ENCODE assay signal across 12 cellular contexts in the genomic region with DNA sequence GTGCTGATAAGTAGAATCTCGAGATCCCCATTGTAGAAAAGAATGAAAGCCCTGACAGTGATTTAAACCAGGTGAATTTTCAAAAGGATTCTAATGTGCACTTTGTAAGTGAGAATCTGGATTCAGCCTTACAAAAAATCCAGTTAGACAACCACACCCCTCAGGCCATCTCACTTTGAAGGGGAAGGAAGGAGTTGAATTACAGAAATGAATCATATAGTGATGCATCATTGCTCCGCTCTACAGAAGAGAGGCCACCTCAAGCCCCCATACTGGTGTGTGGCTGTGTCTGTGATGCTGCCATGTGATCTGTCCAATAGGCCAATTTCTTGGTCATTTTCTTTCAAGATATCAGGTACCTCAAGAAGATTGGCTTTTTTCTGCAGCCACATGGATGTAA.
DNase-seq lines count a peak whose midpoint lies in the region; ATAC-seq and TF ChIP-seq lines count a peak whose summit lies in the region.
"Had no signal": no experiment of that assay in that cellular context is flagged by ENCODE, and none has a peak within 500 bp of the region (broad histone marks: within the 10 kb centered on the region; RNA-seq: fewer than 3 reads in every experiment).

No MANE protein-coding gene starts in this region.

- no peak overlapping the region for H3K4me3 Mint-ChIP-seq in activated T-cell treated with anti-CD3 and anti-CD28 coated beads, Interleukin-2, amount 50 U/mL, for 72 hours
- no peak overlapping the region for H3K4me3 Mint-ChIP-seq in progenitor cell of endocrine pancreas (ENCODE audit: low read depth)
- H3K4me3 Mint-ChIP-seq: B cell; dendritic cell treated with granulocyte-macrophage colony-stimulating factor and Interleukin-4, amounts not matched to agents 40 ng/mL and 50 ng/mL, for 4 days had no signal

- H3K4me1 Mint-ChIP-seq in activated T-cell treated with anti-CD3 and anti-CD28 coated beads, Interleukin-2, amount 50 U/mL, for 72 hours (ENCODE audit: low read depth), result peaks cover 16% of the 10 kb centered on the region
- no peaks in the 10 kb centered on the region for H3K4me1 Mint-ChIP-seq in progenitor cell of endocrine pancreas (ENCODE audit: low read depth)
- H3K4me1 Mint-ChIP-seq: B cell had no signal

- TF ChIP-seq CTCF in astrocyte of the spinal cord (IDR thresholded peaks at IDR 0.05; ENCODE audit: low read depth, low read length) (no peak), progenitor cell of endocrine pancreas (IDR thresholded peaks at IDR 0.05; ENCODE audit: unreplicated experiment) (no peak)

- peaks cover 0 to 2% of the 10 kb centered on the region in 2 donors for H3K9me3 Mint-ChIP-seq in activated T-cell treated with anti-CD3 and anti-CD28 coated beads, Interleukin-2, amount 50 U/mL, for 72 hours
- no peaks in the 10 kb centered on the region for H3K9me3 Mint-ChIP-seq in progenitor cell of endocrine pancreas (ENCODE audit: low read depth)
- H3K9me3 Mint-ChIP-seq: dendritic cell treated with granulocyte-macrophage colony-stimulating factor and Interleukin-4, amounts not matched to agents 40 ng/mL and 50 ng/mL, for 4 days had no signal

- peaks cover 0 to 2% of the 10 kb centered on the region in 2 donors for H3K36me3 Mint-ChIP-seq in activated T-cell treated with anti-CD3 and anti-CD28 coated beads, Interleukin-2, amount 50 U/mL, for 72 hours (ENCODE audit: insufficient read depth in 2 of 2)
- H3K36me3 Mint-ChIP-seq in progenitor cell of endocrine pancreas (ENCODE audit: insufficient read depth), result no peaks in the 10 kb centered on the region

- ATAC-seq in activated T-cell treated with anti-CD3 and anti-CD28 coated beads, Interleukin-2, amount 50 U/mL, for 72 hours (replicated peaks in 1 of 2), result peak; percentile 84 to 88
- peak; percentile 89 for ATAC-seq in stimulated activated naive CD8-positive, alpha-beta T cell treated with anti-CD3 and anti-CD28 coated beads, Interleukin-15, Interleukin-2, amounts not matched to agents 100 U/mL and 50 U/mL, for 24 hours

- peak in 1 of 2 donors; percentile 37 for DNase-seq in activated T-cell treated with anti-CD3 and anti-CD28 coated beads, Interleukin-2, amount 50 U/mL, for 72 hours
- DNase-seq in activated T-cell treated with anti-CD3 and anti-CD28 coated beads for 4 hours (no peak), HS-27A (ENCODE audit: low read depth) (peak; percentile 55), astrocyte of the spinal cord (ENCODE audit: low read depth, low spot score) (peak; percentile 74), NCI-H526 (lab: John Stamatoyannopoulos, UW) (no peak), NCI-H2196 treated with DMSO at 0.1 percent for 48 hours (lab: John Stamatoyannopoulos, UW; ENCODE audit: unreplicated experiment) (no peak), progenitor cell of endocrine pancreas (ENCODE audit: low spot score, unreplicated experiment) (no peak)
- peak; percentile 22 for DNase-seq in stimulated activated naive CD8-positive, alpha-beta T cell treated with anti-CD3 and anti-CD28 coated beads, Interleukin-15, Interleukin-2, amounts not matched to agents 100 U/mL and 50 U/mL, for 24 hours
- DNase-seq: NCI-H1105, RPMI8226 had no signal

- H3K4me3 ChIP-seq in astrocyte of the spinal cord (ENCODE audit: low read depth, low read length), result no peak overlapping the region

- no peaks in the 10 kb centered on the region for H3K27me3 Mint-ChIP-seq in activated T-cell treated with anti-CD3 and anti-CD28 coated beads, Interleukin-2, amount 50 U/mL, for 72 hours (ENCODE audit: low read depth)
- peaks cover 4% of the 10 kb centered on the region for H3K27me3 Mint-ChIP-seq in progenitor cell of endocrine pancreas

- in situ Hi-C loops in astrocyte of the spinal cord (cut with HindIII; ENCODE audit: low sequenced_read_pairs), result no loop called here

- H3K27ac Mint-ChIP-seq in activated T-cell treated with anti-CD3 and anti-CD28 coated beads, Interleukin-2, amount 50 U/mL, for 72 hours, result no peak overlapping the region
- H3K27ac Mint-ChIP-seq in progenitor cell of endocrine pancreas, result no peak overlapping the region
- H3K27ac Mint-ChIP-seq: B cell; dendritic cell treated with granulocyte-macrophage colony-stimulating factor and Interleukin-4, amounts not matched to agents 40 ng/mL and 50 ng/mL, for 4 days had no signal

Comparison
In these comparisons a context has a peak if more than half of its experiments do, and no peak if none do; other contexts are left out.
1. DNase-seq: peak in HS-27A (single experiment), astrocyte of the spinal cord (single experiment) and stimulated activated naive CD8-positive, alpha-beta T cell treated with anti-CD3 and anti-CD28 coated beads, Interleukin-15, Interleukin-2, amounts not matched to agents 100 U/mL and 50 U/mL, for 24 hours (single experiment); none in activated T-cell treated with anti-CD3 and anti-CD28 coated beads for 4 hours (single experiment), NCI-H526 (0 of 2), NCI-H2196 treated with DMSO at 0.1 percent for 48 hours (single experiment) and progenitor cell of endocrine pancreas (single experiment).